In the genomic region with DNA sequence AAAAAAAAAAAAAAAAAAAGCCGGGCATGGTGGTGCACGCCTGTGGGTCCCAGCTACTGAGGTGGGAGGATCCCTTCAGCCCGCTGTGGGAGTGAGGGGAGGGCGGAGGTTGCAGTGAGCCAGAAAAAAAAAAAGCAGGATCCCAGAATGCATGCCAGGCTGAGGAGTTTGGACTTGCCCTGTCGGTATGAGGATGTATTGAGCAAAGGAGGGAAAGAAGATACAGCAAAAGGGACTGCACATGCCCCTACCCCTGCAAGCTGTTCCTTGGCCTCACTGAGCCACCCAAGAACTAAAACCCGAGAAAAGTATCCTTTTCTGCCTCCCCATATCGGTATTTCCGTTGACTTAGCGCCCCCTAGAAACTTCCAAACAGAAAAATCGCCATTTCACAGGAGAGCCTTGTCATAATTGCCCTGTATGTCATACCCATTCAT, we compare ENCODE assay signal across 8 cellular contexts. TPM values are rescaled to one million over a fixed set of nuclear protein-coding genes. Genes with fewer than 3 reads are reported as not detected.
DNase-seq lines count a peak whose midpoint lies in the region; ATAC-seq lines count a peak whose summit lies in the region.
"Had no signal": no experiment of that assay in that cellular context is flagged by ENCODE, and none has a peak within 500 bp of the region (broad histone marks: within the 10 kb centered on the region; RNA-seq: fewer than 3 reads in every experiment).

No MANE protein-coding gene starts in this region.

- DNase-seq in ELR (ENCODE audit: low read depth), result peak; percentile 48
- DNase-seq in KBM-7, result peak; percentile 52
- DNase-seq in activated T-helper 2 cell treated with anti-CD3 and anti-CD28 coated beads, Interferon-gamma antibody, Interleukin-2, Interleukin-4, amounts not matched to agents 10 μg/mL and 5 μg/mL and 100 μg/mL, durations not matched to agents 14 hours and 24 hours and 36 hours (ENCODE audit: low spot score), result no peak
- DNase-seq in naive B cell, result no peak
- DNase-seq in NCI-H345 (lab: John Stamatoyannopoulos, UW), result no peak
- DNase-seq in H4 (ENCODE audit: low spot score), result no peak

- H3K36me3 Mint-ChIP-seq in activated T-helper 2 cell treated with anti-CD3 and anti-CD28 coated beads, Interferon-gamma antibody, Interleukin-2, Interleukin-4, amounts not matched to agents 10 μg/mL and 5 μg/mL and 100 μg/mL, durations not matched to agents 14 hours and 24 hours and 36 hours (ENCODE audit: low read depth), result peaks cover 26% of the 10 kb centered on the region
- H3K36me3 Mint-ChIP-seq in naive B cell, result peaks cover 0 to 8% of the 10 kb centered on the region in 2 donors

- peak overlapping the region; percentile 59 for H3K4me3 Mint-ChIP-seq in activated T-helper 2 cell treated with anti-CD3 and anti-CD28 coated beads, Interferon-gamma antibody, Interleukin-2, Interleukin-4, amounts not matched to agents 10 μg/mL and 5 μg/mL and 100 μg/mL, durations not matched to agents 14 hours and 24 hours and 36 hours (ENCODE audit: low read depth)
- peak overlapping the region in 7 of 8 donors; percentile 37 to 96 (median 68) for H3K4me3 Mint-ChIP-seq in naive B cell

- ATAC-seq in naive B cell (ENCODE audit: low read depth in 2 of 2) (no peak), HG03025 (IDR thresholded peaks at IDR 0.05; ENCODE audit: low FRiP score, unreplicated experiment) (no peak)

- no peaks in the 10 kb centered on the region for H3K9me3 Mint-ChIP-seq in activated T-helper 2 cell treated with anti-CD3 and anti-CD28 coated beads, Interferon-gamma antibody, Interleukin-2, Interleukin-4, amounts not matched to agents 10 μg/mL and 5 μg/mL and 100 μg/mL, durations not matched to agents 14 hours and 24 hours and 36 hours
- H3K9me3 Mint-ChIP-seq in naive B cell, result no peaks in the 10 kb centered on the region

- H3K27me3 Mint-ChIP-seq in activated T-helper 2 cell treated with anti-CD3 and anti-CD28 coated beads, Interferon-gamma antibody, Interleukin-2, Interleukin-4, amounts not matched to agents 10 μg/mL and 5 μg/mL and 100 μg/mL, durations not matched to agents 14 hours and 24 hours and 36 hours (ENCODE audit: low read depth), result no peaks in the 10 kb centered on the region
- H3K27me3 Mint-ChIP-seq in naive B cell, result no peaks in the 10 kb centered on the region

- peak overlapping the region; percentile 48 for H3K27ac Mint-ChIP-seq in activated T-helper 2 cell treated with anti-CD3 and anti-CD28 coated beads, Interferon-gamma antibody, Interleukin-2, Interleukin-4, amounts not matched to agents 10 μg/mL and 5 μg/mL and 100 μg/mL, durations not matched to agents 14 hours and 24 hours and 36 hours
- H3K27ac Mint-ChIP-seq in naive B cell, result peak overlapping the region in 3 of 6 donors; percentile 47 to 94 (median 78)

- in situ Hi-C loops in KBM-7 (cut with MboI; ENCODE audit: low pct_unique_long_range_greater_than_20kb, low sequenced_read_pairs), result no loop called here

- intact Hi-C loops in activated T-helper 2 cell treated with anti-CD3 and anti-CD28 coated beads, Interferon-gamma antibody, Interleukin-2, Interleukin-4, amounts not matched to agents 10 μg/mL and 5 μg/mL and 100 μg/mL, durations not matched to agents 14 hours and 24 hours and 36 hours (cut with micrococcal nuclease), result no loop called here

- H3K4me1 Mint-ChIP-seq in activated T-helper 2 cell treated with anti-CD3 and anti-CD28 coated beads, Interferon-gamma antibody, Interleukin-2, Interleukin-4, amounts not matched to agents 10 μg/mL and 5 μg/mL and 100 μg/mL, durations not matched to agents 14 hours and 24 hours and 36 hours (ENCODE audit: low read depth), result peaks cover 19% of the 10 kb centered on the region
- peaks cover 34 to 58% (median 35%) of the 10 kb centered on the region in 3 donors for H3K4me1 Mint-ChIP-seq in naive B cell

RNA-seq across cellular contexts. Expression of gene GPATCH4, which starts 1.3 kb away (rescaled TPM):
- total RNA-seq in activated T-helper 2 cell treated with anti-CD3 and anti-CD28 coated beads, Interferon-gamma antibody, Interleukin-2, Interleukin-4, amounts not matched to agents 10 μg/mL and 5 μg/mL and 100 μg/mL, durations not matched to agents 14 hours and 24 hours and 36 hours, result 73.7 and 80.4 TPM in 2 replicates
- 10 to 100 TPM; 16.6 to 47.9 (median 28.7) TPM for polyA plus RNA-seq in naive B cell (ENCODE audit: low read depth in 6 of 6)
- total RNA-seq in H4 (2014; rRNA removed; shearing (Covaris generic)), result 31.8 and 49.3 TPM in 2 replicates

RNA-seq across cellular contexts. Expression of gene NAXE, which starts 11.0 kb away (rescaled TPM):
- 76.1 and 78.8 TPM in 2 replicates for total RNA-seq in activated T-helper 2 cell treated with anti-CD3 and anti-CD28 coated beads, Interferon-gamma antibody, Interleukin-2, Interleukin-4, amounts not matched to agents 10 μg/mL and 5 μg/mL and 100 μg/mL, durations not matched to agents 14 hours and 24 hours and 36 hours
- 100 to 1,000 TPM in 5 of 6 donors, 10 to 100 TPM in 1; 97.6 to 177 (median 110) TPM for polyA plus RNA-seq in naive B cell (ENCODE audit: low read depth in 6 of 6)
- 212 and 242 TPM in 2 replicates for total RNA-seq in H4 (2014; rRNA removed; shearing (Covaris generic))

RNA-seq across cellular contexts. Expression of gene HAPLN2, which starts 16.6 kb away (rescaled TPM):
- not detected in 2 replicates for total RNA-seq in activated T-helper 2 cell treated with anti-CD3 and anti-CD28 coated beads, Interferon-gamma antibody, Interleukin-2, Interleukin-4, amounts not matched to agents 10 μg/mL and 5 μg/mL and 100 μg/mL, durations not matched to agents 14 hours and 24 hours and 36 hours
- polyA plus RNA-seq in naive B cell (ENCODE audit: low read depth in 6 of 6), result not detected
- total RNA-seq in H4 (2014; rRNA removed; shearing (Covaris generic)), result not detected in 2 replicates
- total RNA-seq: HT1080 had no signal

RNA-seq across cellular contexts. Expression of gene TTC24, which starts 23.1 kb away (rescaled TPM):
- total RNA-seq in activated T-helper 2 cell treated with anti-CD3 and anti-CD28 coated beads, Interferon-gamma antibody, Interleukin-2, Interleukin-4, amounts not matched to agents 10 μg/mL and 5 μg/mL and 100 μg/mL, durations not matched to agents 14 hours and 24 hours and 36 hours, result 3.8 and 4.5 TPM in 2 replicates
- polyA plus RNA-seq in naive B cell (ENCODE audit: low read depth in 6 of 6), result 1 to 10 TPM in 5 of 6 donors, not detected in 1; 2.4 to 4.5 (median 3.2) TPM
- not detected in 2 replicates for total RNA-seq in H4 (2014; rRNA removed; shearing (Covaris generic))
- total RNA-seq: HT1080 had no signal

RNA-seq across cellular contexts. Expression of gene IQGAP3, which starts 30.2 kb away (rescaled TPM):
- total RNA-seq in activated T-helper 2 cell treated with anti-CD3 and anti-CD28 coated beads, Interferon-gamma antibody, Interleukin-2, Interleukin-4, amounts not matched to agents 10 μg/mL and 5 μg/mL and 100 μg/mL, durations not matched to agents 14 hours and 24 hours and 36 hours, result 16.1 and 16.8 TPM in 2 replicates
- polyA plus RNA-seq in naive B cell (ENCODE audit: low read depth in 6 of 6), result not detected
- total RNA-seq in H4 (2014; rRNA removed; shearing (Covaris generic)), result 9.2 and 12.7 TPM in 2 replicates

Comparison
In these comparisons a context has a peak if more than half of its experiments do, and no peak if none do; other contexts are left out.
1. DNase-seq: peak in ELR (single experiment) and KBM-7 (single experiment); none in activated T-helper 2 cell treated with anti-CD3 and anti-CD28 coated beads, Interferon-gamma antibody, Interleukin-2, Interleukin-4, amounts not matched to agents 10 μg/mL and 5 μg/mL and 100 μg/mL, durations not matched to agents 14 hours and 24 hours and 36 hours (single experiment), naive B cell (single experiment), NCI-H345 (single experiment) and H4 (single experiment).